In the genomic region with DNA sequence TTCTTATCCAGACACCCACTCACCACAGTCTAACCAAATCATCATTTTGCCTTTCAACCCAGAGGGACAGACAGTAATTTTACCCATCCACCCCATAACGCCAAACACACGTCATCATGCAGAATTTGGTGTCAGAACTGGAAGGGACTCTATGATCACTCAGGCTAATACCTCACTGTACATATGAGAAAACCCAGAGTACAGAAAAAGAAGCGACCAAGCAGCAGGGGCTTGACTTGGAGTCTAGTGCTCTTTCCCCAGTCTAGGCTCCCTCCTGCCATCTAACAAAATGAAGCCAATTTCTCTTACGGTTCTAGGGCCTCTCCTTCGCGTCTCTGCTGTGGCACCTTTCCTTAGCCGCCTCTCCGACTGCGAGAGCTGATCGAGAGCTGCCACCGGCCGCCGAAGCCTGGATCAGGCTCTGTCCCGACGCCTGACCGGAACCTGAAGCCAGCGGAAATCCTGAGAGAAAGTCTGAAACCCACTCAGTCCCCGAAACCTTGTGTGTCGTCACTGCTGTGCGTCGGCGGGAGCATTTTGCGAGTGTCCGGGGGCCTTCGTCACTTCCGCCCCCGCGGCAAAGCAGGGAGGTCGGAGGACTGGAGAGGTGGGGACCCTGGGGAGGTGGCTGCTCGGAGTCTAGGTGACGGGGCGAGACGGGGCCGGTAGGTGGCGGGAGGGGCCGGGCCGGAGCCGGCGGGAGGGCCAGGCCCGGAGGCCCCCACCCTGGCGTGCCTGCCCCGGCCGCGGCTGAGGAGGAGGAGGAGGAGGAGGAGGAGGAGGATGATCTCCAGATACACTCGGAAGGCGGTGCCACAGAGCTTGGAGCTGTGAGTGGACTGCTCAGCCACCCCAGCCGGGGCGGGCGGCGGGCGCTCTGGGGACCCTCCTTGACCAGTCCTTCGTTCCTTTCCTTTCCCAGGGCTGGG, we compare ENCODE assay signal across 8 cellular contexts. TPM values are rescaled to one million over a fixed set of nuclear protein-coding genes. Genes with fewer than 3 reads are reported as not detected.
DNase-seq lines count a peak whose midpoint lies in the region; ATAC-seq, FAIRE-seq and TF ChIP-seq lines count a peak whose summit lies in the region.

A gene (minus strand): TSS at position 452 of the 929 bp plus-strand sequence. CDS start 4,071 bp downstream, outside the sequence.
A gene (plus strand): TSS at position 563 of the 929 bp plus-strand sequence. CDS start 221 bp downstream, at position 784.

- no peaks in the 10 kb centered on the region for H3K9me3 Mint-ChIP-seq in T-helper 1 cell treated with Interleukin-12 subunit alpha and Interleukin-12 subunit beta and Interleukin-4 antibody, amounts not matched to agents 30 μg/mL and 1 μg/mL, for 36 hours

- peaks cover 32% of the 10 kb centered on the region for H3K4me1 Mint-ChIP-seq in T-helper 1 cell treated with Interleukin-12 subunit alpha and Interleukin-12 subunit beta and Interleukin-4 antibody, amounts not matched to agents 30 μg/mL and 1 μg/mL, for 36 hours (ENCODE audit: low read depth)

- H3K27ac ChIP-seq in upper lobe of right lung = peak within 1 kb of the TSS; percentile 99

- H3K4me1 ChIP-seq in upper lobe of right lung = peaks cover 23% of the 10 kb centered on the region

- H3K27me3 ChIP-seq in upper lobe of right lung = no peaks in the 10 kb centered on the region

- peak; percentile 93 for TF ChIP-seq POLR2A in GM12892 (IDR thresholded peaks at IDR 0.05; ENCODE audit: low read depth, low read length)

- TF ChIP-seq CTCF in upper lobe of right lung (IDR thresholded peaks at IDR 0.05) = peak; percentile 11

- peak within 1 kb of the TSS; percentile 98 for H3K4me3 Mint-ChIP-seq in T-helper 1 cell treated with Interleukin-12 subunit alpha and Interleukin-12 subunit beta and Interleukin-4 antibody, amounts not matched to agents 30 μg/mL and 1 μg/mL, for 36 hours

- peaks cover 12% of the 10 kb centered on the region for H3K36me3 Mint-ChIP-seq in T-helper 1 cell treated with Interleukin-12 subunit alpha and Interleukin-12 subunit beta and Interleukin-4 antibody, amounts not matched to agents 30 μg/mL and 1 μg/mL, for 36 hours (ENCODE audit: low read depth)

- peak within 1 kb of the TSS; percentile 96 for H3K4me3 ChIP-seq in upper lobe of right lung

- H3K27ac Mint-ChIP-seq in T-helper 1 cell treated with Interleukin-12 subunit alpha and Interleukin-12 subunit beta and Interleukin-4 antibody, amounts not matched to agents 30 μg/mL and 1 μg/mL, for 36 hours = peak within 1 kb of the TSS; percentile 99

- ATAC-seq in HG02852 (IDR thresholded peaks at IDR 0.05; ENCODE audit: unreplicated experiment) (peak; percentile 89), left cardiac atrium (peak; percentile 99), upper lobe of right lung (peak; percentile 99)

- H3K9me3 ChIP-seq in upper lobe of right lung = no peaks in the 10 kb centered on the region

- no peaks in the 10 kb centered on the region for H3K27me3 Mint-ChIP-seq in T-helper 1 cell treated with Interleukin-12 subunit alpha and Interleukin-12 subunit beta and Interleukin-4 antibody, amounts not matched to agents 30 μg/mL and 1 μg/mL, for 36 hours (ENCODE audit: low read depth)

- H3K36me3 ChIP-seq in upper lobe of right lung = peaks cover 13% of the 10 kb centered on the region

- FAIRE-seq in GM12892 (lab: Jason Lieb, UNC) = peak; percentile 99

- intact Hi-C loops in left cardiac atrium (cut with DNase I) (loop anchor here in 1 of 2 donors (10.0 kb wide), 2 partner anchors 73 to 803 kb away; a partner anchor contains a TSS), posterior vena cava (cut with DNase I) (no loop called here), upper lobe of right lung (cut with DNase I) (no loop called here)

- peak; percentile 85 for DNase-seq in GM12892 (ENCODE audit: insufficient read length)
- DNase-seq in NCI-H1694 (lab: John Stamatoyannopoulos, UW) = peak; percentile 56
- peak; percentile 93 for DNase-seq in amniotic stem cell (lab: John Stamatoyannopoulos, UW)
- peak; percentile 96 for DNase-seq in left cardiac atrium
- DNase-seq in posterior vena cava (ENCODE audit: low spot score) = peak; percentile 98
- peak; percentile 97 for DNase-seq in upper lobe of right lung

RNA-seq across cellular contexts. Expression of the first gene that starts in this region (rescaled TPM):
- 31.3 TPM for polyA plus RNA-seq in GM12892 (2012; ENCODE audit: missing spikeins)
- total RNA-seq in left cardiac atrium (10 to 100 TPM; 17.3 to 18.2 TPM), posterior vena cava (10 to 100 TPM; 22.0 to 23.3 TPM), upper lobe of right lung (27.8 TPM)

RNA-seq across cellular contexts. Expression of the second gene that starts in this region (rescaled TPM):
- 14.1 TPM for polyA plus RNA-seq in GM12892 (2012; ENCODE audit: missing spikeins)
- total RNA-seq in left cardiac atrium (10 to 100 TPM; 13.6 to 15.3 TPM), posterior vena cava (10 to 100 TPM; 18.7 to 21.2 TPM), upper lobe of right lung (18.6 TPM)

Comparison
In these comparisons a context has a peak if more than half of its experiments do, and no peak if none do; other contexts are left out.
1. Peak in every context shown above with its lines: DNase-seq, ATAC-seq, H3K4me3 ChIP-seq and H3K27ac ChIP-seq.